18 cellular contexts compared by ENCODE assay signal in genomic region chr14:90356925-90357324, GRCh38. TPM values are rescaled to one million over a fixed set of nuclear protein-coding genes. Genes with fewer than 3 reads are reported as not detected.
DNase-seq lines count a peak whose midpoint lies in the region; ATAC-seq and TF ChIP-seq lines count a peak whose summit lies in the region.
"Had no signal": no experiment of that assay in that cellular context is flagged by ENCODE, and none has a peak within 500 bp of the region (broad histone marks: within the 10 kb centered on the region; RNA-seq: fewer than 3 reads in every experiment).

No MANE protein-coding gene starts in this region.

- peaks cover 0 to 23% (median 6%) of the 10 kb centered on the region in 5 donors for H3K27me3 Mint-ChIP-seq in naive thymus-derived CD8-positive, alpha-beta T cell

- POLR2A ChIA-PET in naive thymus-derived CD8-positive, alpha-beta T cell (lab: Charles Lee), result interaction anchor here (0.7 kb wide), 1 partner anchor 391 kb away, joined by 3 read pairs; no protein-coding TSS in a partner anchor

- H3K27me3 ChIP-seq in liver (ENCODE audit: control insufficient read depth in 4 of 4, insufficient read depth in 4 of 4, low read length in 3 of 4) (no peaks in the 10 kb centered on the region), thyroid gland (no peaks in the 10 kb centered on the region)
- H3K27me3 ChIP-seq: BE2C, BLaER1 had no signal

- H3K4me3 Mint-ChIP-seq in naive thymus-derived CD8-positive, alpha-beta T cell, result no peak overlapping the region
- H3K4me3 Mint-ChIP-seq: CD14-positive monocyte; CD4-positive, alpha-beta memory T cell; CD4-positive, CD25-positive, alpha-beta regulatory T cell; CD8-positive, alpha-beta memory T cell had no signal

- TF ChIP-seq POLR2A in thyroid gland (IDR thresholded peaks at IDR 0.05), result no peak

- whole genome bisulfite sequencing in liver, result 40% methylated on average over 1 of the region's 1 CpG
- 96 to 100% methylated on average over 1 of the region's 1 CpG for WGBS in thyroid gland, 2 donors

- H3K9me3 ChIP-seq in liver (ENCODE audit: control insufficient read depth in 4 of 4, low read length in 3 of 4), result no peaks in the 10 kb centered on the region
- no peaks in the 10 kb centered on the region for H3K9me3 ChIP-seq in thyroid gland
- H3K9me3 ChIP-seq: A549, BE2C, BLaER1, Caco-2 had no signal

- no peak overlapping the region for H3K4me3 ChIP-seq in liver (ENCODE audit: low read depth in 1 of 3, low read length in 3 of 3)
- no peak overlapping the region for H3K4me3 ChIP-seq in thyroid gland (replicated peaks in 1 of 3)
- H3K4me3 ChIP-seq: A549, BLaER1 had no signal

- H3K27ac ChIP-seq in liver (ENCODE audit: low read depth in 1 of 2, low read length in 2 of 2) (no peak overlapping the region), thyroid gland (peak overlapping the region in 2 of 3 donors; percentile 30 to 43)
- H3K27ac ChIP-seq: 22Rv1, A549, BLaER1 had no signal

- intact Hi-C loops in thyroid gland (cut with DNase I), result no loop called here

- H3K4me1 Mint-ChIP-seq in naive thymus-derived CD8-positive, alpha-beta T cell, result no peaks in the 10 kb centered on the region
- H3K4me1 Mint-ChIP-seq: CD14-positive monocyte; CD4-positive, alpha-beta memory T cell; CD4-positive, CD25-positive, alpha-beta regulatory T cell; CD8-positive, alpha-beta memory T cell had no signal

- no peaks in the 10 kb centered on the region for H3K9me3 Mint-ChIP-seq in naive thymus-derived CD8-positive, alpha-beta T cell
- H3K9me3 Mint-ChIP-seq: CD4-positive, alpha-beta memory T cell; CD4-positive, CD25-positive, alpha-beta regulatory T cell; CD8-positive, alpha-beta memory T cell had no signal

- peaks cover 5 to 28% (median 16%) of the 10 kb centered on the region in 4 donors for H3K4me1 ChIP-seq in liver (ENCODE audit: control insufficient read depth in 4 of 4, insufficient read depth in 4 of 4, low read length in 3 of 4)
- H3K4me1 ChIP-seq in thyroid gland, result peaks cover 16 to 23% of the 10 kb centered on the region in 2 donors
- H3K4me1 ChIP-seq: A549, BE2C, BLaER1 had no signal

- no peak overlapping the region for H3K9ac ChIP-seq in liver (ENCODE audit: low read depth in 1 of 2, low read length in 2 of 2)
- H3K9ac ChIP-seq: BLaER1 had no signal

- H3K36me3 ChIP-seq in liver (ENCODE audit: control insufficient read depth in 4 of 4, insufficient read depth in 3 of 4, low read depth in 1 of 4, low read length in 3 of 4) (no peaks in the 10 kb centered on the region), thyroid gland (no peaks in the 10 kb centered on the region)
- H3K36me3 ChIP-seq: BE2C, BLaER1 had no signal

- in situ Hi-C loops in ACHN (cut with HindIII; ENCODE audit: low pct_ligation_motif_present, low pct_unique_long_range_greater_than_20kb, low sequenced_read_pairs), result no loop called here

- DNase-seq in left lobe of liver (ENCODE audit: low spot score) (no peak), thyroid gland (no peak), ACHN (no peak)
- no peak for DNase-seq in naive thymus-derived CD8-positive, alpha-beta T cell
- DNase-seq: BE2C; C1 segment of cervical spinal cord; Caco-2; Calu3; CD4-positive, alpha-beta memory T cell; CD4-positive, CD25-positive, alpha-beta regulatory T cell; CD8-positive, alpha-beta memory T cell; DMS79 treated with DMSO at 0.1 percent for 48 hours; GF-D8 had no signal

- TF ChIP-seq RAD21 in liver (IDR thresholded peaks at IDR 0.05), result no peak

- ATAC-seq in left lobe of liver, result peak; percentile 63
- no peak for ATAC-seq in naive thymus-derived CD8-positive, alpha-beta T cell
- ATAC-seq: A549 had no signal

- no peaks in the 10 kb centered on the region for H3K36me3 Mint-ChIP-seq in naive thymus-derived CD8-positive, alpha-beta T cell
- H3K36me3 Mint-ChIP-seq: CD14-positive monocyte; CD4-positive, alpha-beta memory T cell; CD4-positive, CD25-positive, alpha-beta regulatory T cell; CD8-positive, alpha-beta memory T cell had no signal

- TF ChIP-seq CTCF in liver (IDR thresholded peaks at IDR 0.05; ENCODE audit: low read depth, low read length, missing input control) (no peak), thyroid gland (IDR thresholded peaks at IDR 0.05) (no peak)

- no peak overlapping the region for H3K27ac Mint-ChIP-seq in naive thymus-derived CD8-positive, alpha-beta T cell
- H3K27ac Mint-ChIP-seq: CD14-positive monocyte; CD4-positive, alpha-beta memory T cell; CD4-positive, CD25-positive, alpha-beta regulatory T cell had no signal

TF ChIP-seq in liver, 16 proteins besides CTCF, POLR2A, EP300 and RAD21:
- peak; percentile 22 for TF ChIP-seq HNF4G (IDR thresholded peaks at IDR 0.05)
- peak; percentile 61 for TF ChIP-seq FOXA2 (IDR thresholded peaks at IDR 0.05)
- peak; percentile 71 to 73 for TF ChIP-seq HNF4A (conservative IDR thresholded peaks at IDR 0.05)
- TF ChIP-seq JUND (IDR thresholded peaks at IDR 0.05), result peak in 1 of 2 donors; percentile 45
- TF ChIP-seq YY1 (IDR thresholded peaks at IDR 0.05), result no peak
- peak; percentile 60 for TF ChIP-seq SP1 (IDR thresholded peaks at IDR 0.05)
- peak; percentile 19 for TF ChIP-seq ZBTB33 (IDR thresholded peaks at IDR 0.05)
- no peak for TF ChIP-seq REST (IDR thresholded peaks at IDR 0.05)
- TF ChIP-seq EGR1 (IDR thresholded peaks at IDR 0.05; ENCODE audit: low read depth in 2 of 2), result no peak
- TF ChIP-seq RXRA (IDR thresholded peaks at IDR 0.05), result peak; percentile 68 to 81

RNA-seq across cellular contexts. Expression of gene NRDE2, which starts 25.2 kb away (rescaled TPM):
- 14.0 TPM for total RNA-seq in left lobe of liver
- 10 to 100 TPM; 10.1 to 17.4 TPM for total RNA-seq in liver
- 10 to 100 TPM in 1 of 2 donors, 1 to 10 TPM in 1; 5.6 to 20.0 TPM for polyA plus RNA-seq in liver
- total RNA-seq in thyroid gland, result 10 to 100 TPM; 21.7 to 38.7 (median 26.7) TPM
- 10 to 100 TPM; 29.6 to 36.8 TPM for total RNA-seq in naive thymus-derived CD8-positive, alpha-beta T cell
- 10 to 100 TPM in 1 of 3 donors, 1 to 10 TPM in 2; 5.5 to 10.2 (median 8.4) TPM for polyA plus RNA-seq in naive thymus-derived CD8-positive, alpha-beta T cell

RNA-seq across cellular contexts. Expression of gene CALM1, which starts 39.9 kb away (rescaled TPM):
- total RNA-seq in left lobe of liver, result 153 TPM
- 100 to 1,000 TPM; 146 to 156 TPM for total RNA-seq in liver
- 100 to 1,000 TPM; 176 to 517 TPM for polyA plus RNA-seq in liver
- total RNA-seq in thyroid gland, result 100 to 1,000 TPM; 262 to 355 (median 294) TPM
- total RNA-seq in naive thymus-derived CD8-positive, alpha-beta T cell, result 100 to 1,000 TPM; 735 to 757 TPM
- 1,000 to 10,000 TPM; 1,900 to 2,853 (median 2,404) TPM for polyA plus RNA-seq in naive thymus-derived CD8-positive, alpha-beta T cell

Comparison
In these comparisons a context has a peak if more than half of its experiments do, and no peak if none do; other contexts are left out.
1. H3K27ac ChIP-seq: peak in thyroid gland (2 of 3); none in liver (0 of 2).